In the genomic region with DNA sequence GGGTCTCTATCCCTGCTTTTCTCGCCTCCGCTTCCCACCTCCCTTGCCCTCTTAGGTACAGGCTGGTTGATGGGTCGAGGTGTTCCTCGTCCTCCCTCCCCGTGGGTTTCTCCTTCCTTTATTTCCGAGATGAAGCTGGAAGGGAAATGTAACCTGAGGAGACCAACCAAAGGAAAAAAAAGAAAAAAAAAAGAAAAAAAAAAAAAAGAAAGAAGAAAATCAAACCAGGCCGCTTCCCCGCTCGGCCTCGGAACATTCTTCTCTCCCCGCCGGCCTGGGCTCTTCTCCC, we compare ENCODE assay signal across 6 cellular contexts. TPM values are rescaled to one million over a fixed set of nuclear protein-coding genes. Genes with fewer than 3 reads are reported as not detected.
DNase-seq lines count a peak whose midpoint lies in the region; ATAC-seq lines count a peak whose summit lies in the region.

No MANE protein-coding gene starts in this region.

- peak overlapping the region; percentile 84 for H3K4me2 ChIP-seq in skeletal muscle satellite cell (ENCODE audit: low read length)

- H3K27me3 ChIP-seq in effector memory CD4-positive, alpha-beta T cell (replicated peaks; ENCODE audit: control insufficient read depth, insufficient read depth, low read length, poor library complexity, severe bottlenecking): peaks cover 43% of the 10 kb centered on the region
- H3K27me3 ChIP-seq in skeletal muscle satellite cell (ENCODE audit: control insufficient read depth, insufficient read depth, low read length): no peaks in the 10 kb centered on the region

- no peaks in the 10 kb centered on the region for H3K36me3 ChIP-seq in effector memory CD4-positive, alpha-beta T cell (ENCODE audit: control insufficient read depth, insufficient read depth, low read length)
- no peaks in the 10 kb centered on the region for H3K36me3 ChIP-seq in skeletal muscle satellite cell (ENCODE audit: insufficient read depth, low read length)

- DNase-seq in Jurkat, Clone E6-1 (ENCODE audit: low read depth, low spot score): no peak
- no peak for DNase-seq in effector memory CD4-positive, alpha-beta T cell
- DNase-seq in retina (no peak), HK-2 (ENCODE audit: unreplicated experiment) (no peak)

- peak overlapping the region; percentile 86 for H3K9ac ChIP-seq in skeletal muscle satellite cell (ENCODE audit: low read depth, low read length)

- H3K4me3 ChIP-seq in Jurkat, Clone E6-1 (ENCODE audit: low read length): peak overlapping the region; percentile 59
- H3K4me3 ChIP-seq in effector memory CD4-positive, alpha-beta T cell (ENCODE audit: insufficient read depth, low read depth, low read length, poor library complexity, severe bottlenecking): peak overlapping the region; percentile 44
- H3K4me3 ChIP-seq in skeletal muscle satellite cell (ENCODE audit: low read length): peak overlapping the region; percentile 72

- ATAC-seq in HG02623 (IDR thresholded peaks at IDR 0.05; ENCODE audit: unreplicated experiment): no peak

- no peaks in the 10 kb centered on the region for H3K9me3 ChIP-seq in effector memory CD4-positive, alpha-beta T cell (ENCODE audit: control insufficient read depth, low read length)
- H3K9me3 ChIP-seq in skeletal muscle satellite cell (replicated peaks; ENCODE audit: low read length): no peaks in the 10 kb centered on the region

- H3K27ac ChIP-seq in effector memory CD4-positive, alpha-beta T cell (ENCODE audit: insufficient read depth, low read length, poor library complexity, severe bottlenecking): no peak overlapping the region

- peaks cover 36% of the 10 kb centered on the region for H3K4me1 ChIP-seq in effector memory CD4-positive, alpha-beta T cell (ENCODE audit: control insufficient read depth, insufficient read depth, low read length, poor library complexity, severe bottlenecking)
- peaks cover 52% of the 10 kb centered on the region for H3K4me1 ChIP-seq in skeletal muscle satellite cell (ENCODE audit: control insufficient read depth, insufficient read depth, low read length)

RNA-seq across cellular contexts. Expression of gene NFATC4, which starts 1.7 kb away (rescaled TPM):
- 8.9 TPM for polyA plus RNA-seq in Jurkat, Clone E6-1 (2012; ENCODE audit: insufficient read depth, insufficient read length)
- 23.3 and 24.9 TPM in 2 replicates for total RNA-seq in skeletal muscle satellite cell (2012; rRNA removed)

RNA-seq across cellular contexts. Expression of gene RIPK3, which starts 26.5 kb away (rescaled TPM):
- polyA plus RNA-seq in Jurkat, Clone E6-1 (2012; ENCODE audit: insufficient read depth, insufficient read length): 7.0 TPM
- total RNA-seq in skeletal muscle satellite cell (2012; rRNA removed): 0.22 and 0.51 TPM in 2 replicates

RNA-seq across cellular contexts. Expression of gene ADCY4, which starts 31.4 kb away (rescaled TPM):
- polyA plus RNA-seq in Jurkat, Clone E6-1 (2012; ENCODE audit: insufficient read depth, insufficient read length): not detected
- total RNA-seq in skeletal muscle satellite cell (2012; rRNA removed): 1.7 and 5.1 TPM in 2 replicates

RNA-seq across cellular contexts. Expression of gene NYNRIN, which starts 32.5 kb away (rescaled TPM):
- polyA plus RNA-seq in Jurkat, Clone E6-1 (2012; ENCODE audit: insufficient read depth, insufficient read length): 1.4 TPM
- total RNA-seq in skeletal muscle satellite cell (2012; rRNA removed): 1.3 and 1.8 TPM in 2 replicates

RNA-seq across cellular contexts. Expression of gene LTB4R, which starts 55.0 kb away (rescaled TPM):
- polyA plus RNA-seq in Jurkat, Clone E6-1 (2012; ENCODE audit: insufficient read depth, insufficient read length): 10.9 TPM
- total RNA-seq in skeletal muscle satellite cell (2012; rRNA removed): 0.66 and 2.0 TPM in 2 replicates
